Comparison of ENCODE assay signal across 8 cellular contexts in genomic region chr10:30782543-30783461, GRCh38.
DNase-seq lines count a peak whose midpoint lies in the region; ATAC-seq and TF ChIP-seq lines count a peak whose summit lies in the region.

No MANE protein-coding gene starts in this region.

- no peaks in the 10 kb centered on the region for H3K9me3 ChIP-seq in suprapubic skin

- ATAC-seq in GM21619 (IDR thresholded peaks at IDR 0.05; ENCODE audit: unreplicated experiment) (peak; percentile 64), GM18520 (IDR thresholded peaks at IDR 0.05; ENCODE audit: unreplicated experiment) (no peak)

- H3K4me3 ChIP-seq in fibroblast of mammary gland (ENCODE audit: control insufficient read depth, low read depth, low read length) = no peak overlapping the region
- no peak overlapping the region for H3K4me3 ChIP-seq in suprapubic skin

- WGBS in suprapubic skin = 55% methylated on average over 14 of the region's 15 CpGs

- H3K27me3 ChIP-seq in suprapubic skin = no peaks in the 10 kb centered on the region

- peak overlapping the region; percentile 87 for H3K27ac ChIP-seq in suprapubic skin

- TF ChIP-seq EP300 in suprapubic skin (IDR thresholded peaks at IDR 0.05) = no peak

- TF ChIP-seq CTCF in fibroblast of mammary gland (conservative IDR thresholded peaks at IDR 0.05; ENCODE audit: control insufficient read depth, insufficient read depth, low read depth, low read length) (no peak), suprapubic skin (IDR thresholded peaks at IDR 0.05) (no peak)

- no peaks in the 10 kb centered on the region for H3K36me3 ChIP-seq in suprapubic skin

- peaks cover 25% of the 10 kb centered on the region for H3K4me1 ChIP-seq in suprapubic skin

- TF ChIP-seq POLR2A in suprapubic skin (IDR thresholded peaks at IDR 0.05) = no peak
- no peak for TF ChIP-seq POLR2A in erythroblast (IDR thresholded peaks at IDR 0.05; ENCODE audit: low read length)

- DNase-seq in EH (ENCODE audit: low read depth) = peak; percentile 57
- peak; percentile 52 for DNase-seq in NCI-H2171 treated with DMSO at 0.1 percent for 48 hours (lab: John Stamatoyannopoulos, UW)
- DNase-seq in fibroblast of mammary gland (ENCODE audit: low read depth) = peak; percentile 88
- DNase-seq in suprapubic skin (ENCODE audit: low spot score in 2 of 2) = no peak
- no peak for DNase-seq in erythroblast (lab: John Stamatoyannopoulos, UW)
- no peak for DNase-seq in NCI-H2227 treated with DMSO at 0.1 percent for 48 hours (lab: John Stamatoyannopoulos, UW)

Comparison
In these comparisons a context has a peak if more than half of its experiments do, and no peak if none do; other contexts are left out.
1. DNase-seq: peak in EH (single experiment), NCI-H2171 treated with DMSO at 0.1 percent for 48 hours (single experiment) and fibroblast of mammary gland (single experiment); none in suprapubic skin (0 of 2), erythroblast (0 of 2) and NCI-H2227 treated with DMSO at 0.1 percent for 48 hours (single experiment).